ENCODE assay signal across 10 cellular contexts in genomic region chr6:137297887-137298286, GRCh38.
A peak's percentile ranks its signal among the peaks of the same experiment; 100 is the strongest.
DNase-seq lines count a peak whose midpoint lies in the region; ATAC-seq, FAIRE-seq and TF ChIP-seq lines count a peak whose summit lies in the region.
"Had no signal": no experiment of that assay in that cellular context is flagged by ENCODE, and none has a peak within 500 bp of the region (broad histone marks: within the 10 kb centered on the region; RNA-seq: fewer than 3 reads in every experiment).

No MANE protein-coding gene starts in this region.

- no peaks in the 10 kb centered on the region for H4K20me1 ChIP-seq in keratinocyte (ENCODE audit: control insufficient read depth, extremely low read depth, insufficient read depth, low read length)

- FAIRE-seq in bronchial epithelial cell (lab: Jason Lieb, UNC) (no peak), keratinocyte (lab: Jason Lieb, UNC) (peak; percentile 88)

- no peak overlapping the region for H3K27ac ChIP-seq in keratinocyte (ENCODE audit: control insufficient read depth, insufficient read depth, low read length)

- H3K4me1 ChIP-seq in keratinocyte (ENCODE audit: control insufficient read depth, extremely low read depth, insufficient read depth, low read length) = peaks cover 11% of the 10 kb centered on the region

- no peak overlapping the region for H3K9ac ChIP-seq in keratinocyte (ENCODE audit: control insufficient read depth, extremely low read depth, insufficient read depth, low read length)

- no peaks in the 10 kb centered on the region for H3K27me3 ChIP-seq in bronchial epithelial cell (ENCODE audit: control insufficient read depth, insufficient read depth, low read length)
- no peaks in the 10 kb centered on the region for H3K27me3 ChIP-seq in keratinocyte (ENCODE audit: control insufficient read depth, extremely low read depth, insufficient read depth, low read length)
- H3K27me3 ChIP-seq: heart right ventricle had no signal

- H3K27ac Mint-ChIP-seq in T-helper 17 cell = no peak overlapping the region

- H3K9me1 ChIP-seq in keratinocyte (ENCODE audit: control insufficient read depth, extremely low read depth, insufficient read depth, low read length) = no peaks in the 10 kb centered on the region

- no peak overlapping the region for H3K4me2 ChIP-seq in keratinocyte (ENCODE audit: control insufficient read depth, extremely low read depth, insufficient read depth, low read depth, low read length)

- ATAC-seq in GM18858 (IDR thresholded peaks at IDR 0.05; ENCODE audit: unreplicated experiment) (no peak), T-helper 17 cell (no peak), HG02973 (IDR thresholded peaks at IDR 0.05; ENCODE audit: unreplicated experiment) (no peak)

- H3K4me1 Mint-ChIP-seq in T-helper 17 cell = no peaks in the 10 kb centered on the region

- DNase-seq in AML-193 (lab: John Stamatoyannopoulos, UW) (peak; percentile 9 to 34), LHCN-M2 (ENCODE audit: low read depth) (peak; percentile 89), bronchial epithelial cell (ENCODE audit: low read depth) (peak; percentile 93), keratinocyte (ENCODE audit: low read depth, low spot score) (no peak), T-helper 17 cell (no peak)
- DNase-seq in stimulated activated CD8-positive, alpha-beta memory T cell treated with anti-CD3 and anti-CD28 coated beads, Interleukin-4, amount 100 ng/mL, for 48 hours = no peak
- DNase-seq: heart right ventricle had no signal

- H3K36me3 Mint-ChIP-seq in T-helper 17 cell (ENCODE audit: low read depth) = no peaks in the 10 kb centered on the region
- H3K36me3 Mint-ChIP-seq: brain had no signal

- no peak overlapping the region for H3K4me3 Mint-ChIP-seq in T-helper 17 cell

- TF ChIP-seq CTCF in bronchial epithelial cell (IDR thresholded peaks at IDR 0.05; ENCODE audit: insufficient read depth, low read length, severe bottlenecking) = no peak
- no peak for TF ChIP-seq CTCF in keratinocyte (optimal IDR thresholded peaks at IDR 0.05 in 1 of 3, IDR thresholded peaks at IDR 0.05 in 1 of 3, conservative IDR thresholded peaks at IDR 0.05 in 1 of 3; ENCODE audit: extremely low read depth in 1 of 3, insufficient read depth in 2 of 3, low read length in 3 of 3)

- no peak overlapping the region for H2AFZ ChIP-seq in keratinocyte (ENCODE audit: control insufficient read depth, low read length)

- H3K9me3 ChIP-seq in keratinocyte (ENCODE audit: control insufficient read depth, low read depth, low read length) (no peaks in the 10 kb centered on the region), T-helper 17 cell (ENCODE audit: control insufficient read depth, low read length, poor library complexity, severe bottlenecking) (no peaks in the 10 kb centered on the region)
- H3K9me3 ChIP-seq: heart right ventricle had no signal

- no peaks in the 10 kb centered on the region for H3K36me3 ChIP-seq in bronchial epithelial cell (ENCODE audit: control insufficient read depth, insufficient read depth, low read length)
- no peaks in the 10 kb centered on the region for H3K36me3 ChIP-seq in keratinocyte (ENCODE audit: control insufficient read depth in 2 of 2, extremely low read depth in 1 of 2, insufficient read depth in 2 of 2, low read length in 2 of 2)
- H3K36me3 ChIP-seq: heart right ventricle had no signal

- H3K4me3 ChIP-seq in bronchial epithelial cell (ENCODE audit: low read depth, low read length) (no peak overlapping the region), keratinocyte (ENCODE audit: control insufficient read depth in 2 of 3, extremely low read depth in 1 of 3, insufficient read depth in 2 of 3, low read depth in 1 of 3, low read length in 3 of 3) (no peak overlapping the region)
- H3K4me3 ChIP-seq: heart right ventricle had no signal

- H3K79me2 ChIP-seq in keratinocyte (ENCODE audit: control insufficient read depth, insufficient read depth, low read length) = no peaks in the 10 kb centered on the region

- dilution Hi-C loops in keratinocyte (cut with MboI; ENCODE audit: extremely low pct_ligation_motif_present, low sequenced_read_pairs) = no loop called here

- no peaks in the 10 kb centered on the region for H3K27me3 Mint-ChIP-seq in T-helper 17 cell

Comparison
In these comparisons a context has a peak if more than half of its experiments do, and no peak if none do; other contexts are left out.
1. DNase-seq: peak in AML-193 (2 of 2), LHCN-M2 (single experiment) and bronchial epithelial cell (single experiment); none in keratinocyte (single experiment), T-helper 17 cell (0 of 3) and stimulated activated CD8-positive, alpha-beta memory T cell treated with anti-CD3 and anti-CD28 coated beads, Interleukin-4, amount 100 ng/mL, for 48 hours (single experiment).